In the genomic region with DNA sequence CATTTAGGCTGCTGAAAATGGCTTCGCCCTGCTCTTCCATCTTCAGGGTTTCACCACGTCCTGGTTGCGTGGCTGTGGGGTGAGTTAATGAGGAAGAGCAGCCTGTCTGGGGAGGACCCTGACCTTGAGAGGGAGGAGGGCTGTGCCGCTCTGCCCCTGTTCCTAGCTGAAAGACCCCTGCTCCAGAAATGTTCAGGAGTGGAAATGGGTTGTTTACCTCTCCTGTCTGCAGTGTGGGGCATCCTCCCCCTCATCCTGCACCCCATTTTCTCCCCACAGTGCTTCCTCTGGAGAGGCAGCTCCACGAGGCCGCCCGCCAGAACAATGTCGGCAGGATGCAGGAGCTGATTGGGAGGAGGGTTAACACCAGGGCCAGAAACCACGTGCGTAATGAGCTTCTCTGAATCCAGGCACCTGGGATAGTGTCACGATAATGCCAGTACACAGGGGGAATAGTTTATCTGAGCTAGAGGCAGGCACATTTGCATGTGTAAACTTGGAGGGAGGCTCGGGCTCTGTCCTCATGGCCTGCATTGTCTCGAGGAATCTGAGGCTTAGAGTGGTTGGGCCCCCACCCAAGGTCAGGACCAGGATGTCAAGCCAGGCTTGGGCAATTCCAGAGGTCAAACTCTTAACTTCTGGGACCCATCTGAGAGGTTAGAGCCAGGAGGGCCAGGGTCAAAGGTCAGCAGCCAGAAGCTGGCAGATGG, we compare ENCODE assay signal across 17 cellular contexts. TPM values are rescaled to one million over a fixed set of nuclear protein-coding genes. Genes with fewer than 3 reads are reported as not detected.
A peak's percentile ranks its signal among the peaks of the same experiment; 100 is the strongest.
DNase-seq lines count a peak whose midpoint lies in the region; ATAC-seq, FAIRE-seq and TF ChIP-seq lines count a peak whose summit lies in the region.
"Had no signal": no experiment of that assay in that cellular context is flagged by ENCODE, and none has a peak within 500 bp of the region (broad histone marks: within the 10 kb centered on the region; RNA-seq: fewer than 3 reads in every experiment).

No MANE protein-coding gene starts in this region.

- H2BK120ac ChIP-seq in H1 (replicated peaks; ENCODE audit: low read depth, low read length) (no peak overlapping the region), mesenchymal stem cell (ENCODE audit: low read depth, low read length) (no peak overlapping the region)

- DNase-seq in HAP-1 (ENCODE audit: low spot score in 2 of 2) (peak; percentile 66 to 69), H1 (ENCODE audit: low read depth in 1 of 2, low spot score in 2 of 2) (no peak), mesenchymal stem cell (no peak), midbrain (lab: John Stamatoyannopoulos, UW) (no peak), DMS53 treated with DMSO at 0.1 percent for 48 hours (lab: John Stamatoyannopoulos, UW; ENCODE audit: unreplicated experiment) (no peak), OCI-LY7 (ENCODE audit: low spot score) (no peak)
- DNase-seq: COR-L47, MG63, NCI-H1105 treated with DMSO at 0.1 percent for 48 hours, NCI-H187 treated with DMSO at 0.1 percent for 48 hours, NCI-H2171 treated with DMSO at 0.1 percent for 48 hours, NCI-H510A, PC-3 had no signal

- H3K27ac ChIP-seq in BLaER1 (no peak overlapping the region), H1 (ENCODE audit: low read depth, low read length) (no peak overlapping the region), mesenchymal stem cell (ENCODE audit: low read length, poor library complexity, severe bottlenecking) (no peak overlapping the region), OCI-LY7 (ENCODE audit: low read depth, low read length, poor library complexity, severe bottlenecking) (no peak overlapping the region)

- H3K56ac ChIP-seq in H1 (replicated peaks; ENCODE audit: insufficient read length, low read depth, low read length), result no peak overlapping the region

- H3K79me1 ChIP-seq in H1 (ENCODE audit: low read depth, low read length) (no peaks in the 10 kb centered on the region), mesenchymal stem cell (replicated peaks; ENCODE audit: low read length, poor library complexity, severe bottlenecking) (no peaks in the 10 kb centered on the region)

- H2BK15ac ChIP-seq in H1 (ENCODE audit: low read length) (peak overlapping the region; percentile 95; the same call in 1 of the 2 replicates), mesenchymal stem cell (ENCODE audit: low read depth, poor library complexity, severe bottlenecking) (no peak overlapping the region)

- H4K91ac ChIP-seq in H1 (replicated peaks; ENCODE audit: insufficient read length, low read length), result peak overlapping the region; percentile 0
- H4K91ac ChIP-seq in mesenchymal stem cell (ENCODE audit: low read length), result no peak overlapping the region

- H2BK12ac ChIP-seq in H1 (ENCODE audit: low read depth, low read length), result peak overlapping the region; percentile 80
- peak overlapping the region in 1 of 2 experiments; percentile 25 for H2BK12ac ChIP-seq in mesenchymal stem cell (ENCODE audit: low read length in 2 of 2)

- FAIRE-seq in H1 (lab: Jason Lieb, UNC), result peak; percentile 48
- FAIRE-seq: A204.1, GM18507 had no signal

- H3K9me2 ChIP-seq in OCI-LY7 (ENCODE audit: insufficient read depth, low read length), result no peaks in the 10 kb centered on the region

- H2BK20ac ChIP-seq in H1 (ENCODE audit: low read length), result peak overlapping the region; percentile 48; the same call in 1 of the 2 replicates

- TF ChIP-seq POLR2A in H1 (IDR thresholded peaks at IDR 0.05; ENCODE audit: control extremely low read depth in 1 of 2, low read depth in 2 of 2, low read length in 2 of 2), result no peak

- no peaks in the 10 kb centered on the region for H3K36me3 ChIP-seq in BLaER1
- no peaks in the 10 kb centered on the region for H3K36me3 ChIP-seq in HAP-1 (replicated peaks)
- H3K36me3 ChIP-seq in H1 (ENCODE audit: control insufficient read depth in 2 of 4, insufficient read depth in 4 of 4, low read length in 3 of 4), result no peaks in the 10 kb centered on the region
- H3K36me3 ChIP-seq in mesenchymal stem cell (ENCODE audit: control insufficient read depth in 1 of 2, insufficient read depth in 2 of 2, low read depth in 1 of 2, low read length in 2 of 2), result no peaks in the 10 kb centered on the region
- no peaks in the 10 kb centered on the region for H3K36me3 ChIP-seq in OCI-LY7 (ENCODE audit: insufficient read depth, low read length)
- H3K36me3 ChIP-seq: MG63 had no signal

- H3K23me2 ChIP-seq in H1 (ENCODE audit: low read depth, low read length), result peaks cover 9% of the 10 kb centered on the region

- peak overlapping the region; percentile 60; the same call in 1 of the 2 replicates for H2AK5ac ChIP-seq in H1 (ENCODE audit: low read depth, low read length)
- no peak overlapping the region for H2AK5ac ChIP-seq in mesenchymal stem cell (ENCODE audit: low read length, severe bottlenecking)

- H3K4me2 ChIP-seq in BLaER1 (peak overlapping the region; percentile 11; the same call in 1 of the 2 replicates), H1 (ENCODE audit: insufficient read depth in 1 of 2, low read depth in 2 of 2, low read length in 2 of 2) (peak overlapping the region; percentile 8 to 38; a peak in 2 of 4 replicates), mesenchymal stem cell (ENCODE audit: low read length, poor library complexity, severe bottlenecking) (no peak overlapping the region), OCI-LY7 (ENCODE audit: low read length) (no peak overlapping the region)

- H3K4me1 ChIP-seq in BLaER1, result peaks cover 41% of the 10 kb centered on the region
- H3K4me1 ChIP-seq in HAP-1, result peaks cover 12% of the 10 kb centered on the region
- H3K4me1 ChIP-seq in H1 (replicated peaks in 1 of 4; ENCODE audit: control insufficient read depth in 3 of 4, insufficient read depth in 4 of 4, low read length in 3 of 4), result peaks cover 0 to 16% (median 10%) of the 10 kb centered on the region in 4 experiments; a peak in 6 of 7 replicates
- H3K4me1 ChIP-seq in mesenchymal stem cell (ENCODE audit: control insufficient read depth, insufficient read depth, low read depth, low read length), result peaks cover 15% of the 10 kb centered on the region
- no peaks in the 10 kb centered on the region for H3K4me1 ChIP-seq in OCI-LY7 (ENCODE audit: insufficient read depth, low read length, poor library complexity, severe bottlenecking)

- H2AFZ ChIP-seq in H1 (ENCODE audit: low read length), result no peak overlapping the region
- no peak overlapping the region for H2AFZ ChIP-seq in mesenchymal stem cell (ENCODE audit: low read depth, low read length)
- no peak overlapping the region for H2AFZ ChIP-seq in OCI-LY7 (ENCODE audit: low read length)

- no peak overlapping the region for H3K23ac ChIP-seq in H1 (ENCODE audit: insufficient read length)
- H3K23ac ChIP-seq in mesenchymal stem cell (ENCODE audit: low read length in 2 of 2), result no peak overlapping the region

- in situ Hi-C loops in HAP-1 (cut with MboI; ENCODE audit: low sequenced_read_pairs), result no loop called here

- H4K8ac ChIP-seq in H1 (ENCODE audit: extremely low read depth, insufficient read depth, low read length) (peak overlapping the region; percentile 54; the same call in 1 of the 2 replicates), mesenchymal stem cell (ENCODE audit: low read length) (peak overlapping the region; percentile 51)

- H4K5ac ChIP-seq in H1 (ENCODE audit: insufficient read length, low read depth, low read length), result no peak overlapping the region

- no peak overlapping the region for H3K4ac ChIP-seq in H1 (replicated peaks; ENCODE audit: insufficient read length, low read depth, low read length)
- no peak overlapping the region for H3K4ac ChIP-seq in mesenchymal stem cell (ENCODE audit: low read depth in 1 of 2, low read length in 2 of 2)

- CTCF ChIA-PET in H1 (lab: Charles Lee; ENCODE audit: partially characterized antibody), result interaction anchor here (0.6 to 1.5 kb wide), 8 partner anchors 10 to 766 kb away, joined by 3 to 9 read pairs (median 3); no protein-coding TSS in a partner anchor
- CTCF ChIA-PET in OCI-LY7 (lab: Charles Lee; ENCODE audit: unreplicated experiment), result no interaction called here

- no peak for ATAC-seq in GM21786 (IDR thresholded peaks at IDR 0.05; ENCODE audit: unreplicated experiment)
- ATAC-seq: PC-3 had no signal

- no peak for TF ChIP-seq RAD21 in H1 (IDR thresholded peaks at IDR 0.05 in 1 of 2, conservative IDR thresholded peaks at IDR 0.05 in 1 of 2; ENCODE audit: low read depth in 2 of 2, low read length in 2 of 2)

- no peak for TF ChIP-seq EP300 in H1 (IDR thresholded peaks at IDR 0.05; ENCODE audit: borderline replicate concordance in 1 of 2, low read depth in 2 of 2, low read length in 2 of 2)

- POLR2A ChIA-PET in H1 (lab: Charles Lee; ENCODE audit: partially characterized antibody) (interaction anchor here (0.5 to 2.0 kb wide), 7 partner anchors 10 to 75 kb away, joined by 3 to 10 read pairs (median 6); no protein-coding TSS in a partner anchor), OCI-LY7 (lab: Charles Lee) (interaction anchor here (0.7 kb wide), 1 partner anchor 71 kb away, joined by 3 read pairs; no protein-coding TSS in a partner anchor)

- H3K4me3 ChIP-seq in BLaER1 (no peak overlapping the region), HAP-1 (no peak overlapping the region), H1 (ENCODE audit: extremely low read depth in 1 of 4, insufficient read depth in 2 of 4, low read depth in 3 of 4, low read length in 4 of 4) (no peak overlapping the region), mesenchymal stem cell (ENCODE audit: insufficient read depth in 1 of 2, low read depth in 1 of 2, low read length in 2 of 2) (no peak overlapping the region), OCI-LY7 (ENCODE audit: low read depth, low read length, poor library complexity, severe bottlenecking) (no peak overlapping the region)
- H3K4me3 ChIP-seq: MG63 had no signal

- no peaks in the 10 kb centered on the region for H3K27me3 ChIP-seq in BLaER1
- no peaks in the 10 kb centered on the region for H3K27me3 ChIP-seq in HAP-1 (ENCODE audit: low read depth)
- H3K27me3 ChIP-seq in H1 (replicated peaks in 1 of 4; ENCODE audit: control insufficient read depth in 3 of 4, extremely low read depth in 1 of 4, insufficient read depth in 3 of 4, low read length in 3 of 4), result peaks cover 0 to 13% (median 12%) of the 10 kb centered on the region in 4 experiments; a peak in 6 of 7 replicates
- H3K27me3 ChIP-seq in mesenchymal stem cell (ENCODE audit: control insufficient read depth in 1 of 2, insufficient read depth in 1 of 2, low read length in 2 of 2), result no peaks in the 10 kb centered on the region
- H3K27me3 ChIP-seq: MG63 had no signal

- WGBS in H1 (ENCODE audit: extremely low coverage in 1 of 2, insufficient coverage in 1 of 2, insufficient read length in 1 of 2, insufficient replicate concordance in 2 of 2, low coverage in 1 of 2, low lambda C conversion rate in 2 of 2, missing lambda C conversion rate in 1 of 2), 2 experiments, result 64% methylated on average over 13 of the region's 13 CpGs; no CpG with 5 or more reads in 1 of the 2 experiments
- 53% methylated on average over 12 of the region's 13 CpGs for WGBS in mesenchymal stem cell

- H3K14ac ChIP-seq in H1 (ENCODE audit: insufficient read length) (no peak overlapping the region), mesenchymal stem cell (ENCODE audit: low read length in 2 of 2) (no peak overlapping the region)

- TF ChIP-seq CTCF in H1 (IDR thresholded peaks at IDR 0.05; ENCODE audit: control extremely low read depth in 1 of 3, insufficient read depth in 1 of 3, low read depth in 1 of 3, low read length in 3 of 3), result no peak
- no peak for TF ChIP-seq CTCF in OCI-LY7 (conservative IDR thresholded peaks at IDR 0.05; ENCODE audit: low read length)

- H3K79me2 ChIP-seq in H1 (ENCODE audit: control insufficient read depth in 1 of 2, insufficient read depth in 2 of 2, low read length in 2 of 2) (no peaks in the 10 kb centered on the region), OCI-LY7 (ENCODE audit: insufficient read depth, low read depth, low read length) (no peaks in the 10 kb centered on the region)

- H3K9ac ChIP-seq in BLaER1 (no peak overlapping the region), H1 (replicated peaks in 1 of 4; ENCODE audit: extremely low read depth in 1 of 4, low read depth in 3 of 4, low read length in 3 of 4) (no peak overlapping the region), mesenchymal stem cell (ENCODE audit: low read length) (no peak overlapping the region)

- intact Hi-C loops in OCI-LY7 (cut with micrococcal nuclease; ENCODE audit: unreplicated experiment), result no loop called here

- peak overlapping the region; percentile 60; the same call in 1 of the 2 replicates for H2BK5ac ChIP-seq in H1 (ENCODE audit: low read depth, low read length)
- no peak overlapping the region for H2BK5ac ChIP-seq in mesenchymal stem cell (ENCODE audit: low read depth, low read length, poor library complexity, severe bottlenecking)

- H3K18ac ChIP-seq in H1 (ENCODE audit: extremely low read depth, low read length) (peak overlapping the region; percentile 76), mesenchymal stem cell (ENCODE audit: low read depth in 1 of 2, low read length in 2 of 2) (no peak overlapping the region)

- H4K20me1 ChIP-seq in BLaER1, result no peaks in the 10 kb centered on the region
- no peaks in the 10 kb centered on the region for H4K20me1 ChIP-seq in H1 (replicated peaks in 1 of 2; ENCODE audit: control insufficient read depth in 1 of 2, insufficient read depth in 2 of 2, low read length in 2 of 2)
- H4K20me1 ChIP-seq in OCI-LY7 (ENCODE audit: insufficient read depth, low read length), result no peaks in the 10 kb centered on the region

- H3K9me3 ChIP-seq in BLaER1, result no peaks in the 10 kb centered on the region
- H3K9me3 ChIP-seq in HAP-1, result no peaks in the 10 kb centered on the region
- no peaks in the 10 kb centered on the region for H3K9me3 ChIP-seq in H1 (ENCODE audit: insufficient read depth in 2 of 2, low read depth in 1 of 2, low read length in 1 of 2)
- no peaks in the 10 kb centered on the region for H3K9me3 ChIP-seq in mesenchymal stem cell (ENCODE audit: control insufficient read depth, low read length)
- no peaks in the 10 kb centered on the region for H3K9me3 ChIP-seq in OCI-LY7 (ENCODE audit: low read length)
- H3K9me3 ChIP-seq: MG63 had no signal

- BruUV-seq in OCI-LY7 (replicated peaks; lab: Mats Ljungman, UMichigan), result no TSS peak

RNA-seq across cellular contexts. Expression of a gene that starts 4.0 kb away (rescaled TPM):
- 5.0 and 5.7 TPM in 2 replicates for total RNA-seq in H1 (2021; fragmentation: NEBNext Ultra II Directional; extraction: Animal tissue kit (Norgen Biotek cat#: 25700))
- polyA plus RNA-seq in H1 (2011; rRNA removed), result 4.1 and 6.8 TPM in 2 replicates
- 5.8 TPM for polyA plus RNA-seq in H1 (2011; cell fraction: cytosol; rRNA removed)
- polyA plus RNA-seq in H1 (2011; cell fraction: nucleus; rRNA removed), result 24.6 TPM
- polyA plus RNA-seq in H1 (2012, experiment 1 of 2), result 3.7 to 5.5 TPM (median 4.6 TPM) in 4 replicates
- 1.8 TPM for polyA plus RNA-seq in H1 (2012, experiment 2 of 2)
- 2.9 TPM for polyA plus RNA-seq in H1 (2013, experiment 1 of 2)
- 3.0 TPM for polyA plus RNA-seq in H1 (2013, experiment 2 of 2)
- polyA minus RNA-seq in H1 (2011; rRNA and poly(A)+ RNA removed), result 7.9 and 11.9 TPM in 2 replicates
- 3.4 TPM for polyA minus RNA-seq in H1 (2011; cell fraction: cytosol; rRNA and poly(A)+ RNA removed)
- 20.7 TPM for polyA minus RNA-seq in H1 (2011; cell fraction: nucleus; rRNA and poly(A)+ RNA removed)
- polyA plus RNA-seq in mesenchymal stem cell (2013, experiment 1 of 2), result 2.1 TPM
- 2.1 TPM for polyA plus RNA-seq in mesenchymal stem cell (2013, experiment 2 of 2)
- total RNA-seq in OCI-LY7 (2014; rRNA removed; shearing (Covaris generic)), result 0.88 and 2.1 TPM in 2 replicates
- total RNA-seq in OCI-LY7 (2022), result 3.1 and 5.1 TPM in 2 replicates

Comparison
In these comparisons a context has a peak if more than half of its experiments do, and no peak if none do; other contexts are left out.
1. H3K4me2 ChIP-seq: peak in BLaER1 (single experiment) and H1 (2 of 2); none in mesenchymal stem cell (single experiment) and OCI-LY7 (single experiment).
2. DNase-seq: peak in HAP-1 (2 of 2); none in H1 (0 of 2), mesenchymal stem cell (single experiment), midbrain (single experiment), DMS53 treated with DMSO at 0.1 percent for 48 hours (single experiment) and OCI-LY7 (single experiment).